Comparison of ENCODE assay signal across 10 cellular contexts in the genomic region with DNA sequence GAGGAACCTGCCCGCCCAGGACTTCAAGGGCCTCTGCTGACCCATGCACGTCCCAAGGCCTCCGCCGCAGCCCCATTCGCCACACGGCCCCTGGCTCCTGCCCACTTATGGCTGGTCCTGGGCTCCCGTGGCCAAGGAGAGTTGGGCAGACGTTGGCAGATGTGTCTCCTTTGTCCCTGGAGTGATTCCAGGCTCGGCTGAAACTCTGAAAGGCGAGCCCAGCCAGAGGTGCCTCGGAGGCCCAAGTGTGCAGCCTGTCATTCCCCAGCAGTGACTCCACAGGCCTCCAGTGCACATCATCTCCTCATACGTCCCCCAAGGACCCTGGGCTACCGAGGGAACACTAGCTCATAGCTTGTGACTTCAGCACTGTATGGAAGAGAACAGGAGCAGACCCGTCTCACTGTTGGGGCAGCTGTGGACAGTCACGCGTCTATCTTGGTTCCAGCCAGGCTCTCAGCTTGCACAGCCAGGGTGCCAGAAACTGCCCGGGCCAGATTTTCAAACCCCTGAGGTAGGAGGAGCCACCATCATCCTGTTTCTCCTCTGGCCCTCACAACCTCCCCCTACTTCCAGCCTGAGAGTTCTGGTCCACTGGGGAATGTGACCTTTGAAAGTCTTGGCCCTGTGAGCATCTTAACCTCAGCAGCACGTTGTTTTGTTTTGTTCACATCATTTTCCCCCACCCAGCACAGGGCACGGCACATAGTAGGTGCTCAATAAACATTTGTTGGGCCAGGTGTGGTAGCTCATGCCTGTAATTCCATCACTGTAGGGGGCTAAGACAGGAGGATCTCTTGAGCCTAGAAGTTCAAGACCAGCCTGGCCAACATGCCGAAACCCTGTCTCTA. TPM values are rescaled to one million over a fixed set of nuclear protein-coding genes. Genes with fewer than 3 reads are reported as not detected.
DNase-seq lines count a peak whose midpoint lies in the region; ATAC-seq, FAIRE-seq and TF ChIP-seq lines count a peak whose summit lies in the region.
"Had no signal": no experiment of that assay in that cellular context is flagged by ENCODE, and none has a peak within 500 bp of the region (broad histone marks: within the 10 kb centered on the region; RNA-seq: fewer than 3 reads in every experiment).

No MANE protein-coding gene starts in this region.

- H3K27ac ChIP-seq in K562 (ENCODE audit: extremely low read depth, low read depth, low read length) (no peak overlapping the region), left lung (peak overlapping the region; percentile 85 to 95), substantia nigra (ENCODE audit: low read depth, low read length, poor library complexity, severe bottlenecking) (peak overlapping the region; percentile 97)

- H3K9me3 ChIP-seq in K562 (replicated peaks; ENCODE audit: control insufficient read depth, insufficient read depth, low read depth, low read length) (no peaks in the 10 kb centered on the region), left lung (no peaks in the 10 kb centered on the region)

- TF ChIP-seq RAD21 in K562 (CRISPR knock-in tag; conservative IDR thresholded peaks at IDR 0.05 in 1 of 2, IDR thresholded peaks at IDR 0.05 in 1 of 2): no peak

- 80% methylated on average over 20 of the region's 20 CpGs for WGBS in K562 (ENCODE audit: insufficient coverage, low coverage, missing lambda C conversion rate)

- H3K36me3 Mint-ChIP-seq in activated CD4-positive, alpha-beta T cell treated with anti-CD3 and anti-CD28 coated beads for 36 hours (ENCODE audit: low read depth): no peaks in the 10 kb centered on the region

- no peak for ATAC-seq in K562
- peak; percentile 11 for ATAC-seq in left lung
- ATAC-seq in stimulated activated naive CD8-positive, alpha-beta T cell treated with anti-CD3 and anti-CD28 coated beads, Interleukin-15, Interleukin-2, amounts not matched to agents 100 U/mL and 50 U/mL, for 24 hours: no peak
- ATAC-seq in activated CD4-positive, alpha-beta T cell treated with anti-CD3 and anti-CD28 coated beads for 36 hours: no peak
- no peak for ATAC-seq in GM18505 (IDR thresholded peaks at IDR 0.05; ENCODE audit: unreplicated experiment)

- POLR2A ChIA-PET in K562 (lab: Yijun Ruan, JAX): interaction anchor here (0.6 to 1.1 kb wide), 3 partner anchors 34 to 60 kb away, joined by 3 to 5 read pairs (median 3); no protein-coding TSS in a partner anchor
- POLR2A ChIA-PET in activated CD4-positive, alpha-beta T cell treated with anti-CD3 and anti-CD28 coated beads for 36 hours (lab: Charles Lee): no interaction called here

- peak; percentile 70 for DNase-seq in LHCN-M2 (ENCODE audit: low read depth)
- no peak for DNase-seq in K562 (ENCODE audit: extremely low read depth in 1 of 4, low spot score in 3 of 4)
- DNase-seq in left lung: no peak
- peak in 16 of 49 donors; percentile 49 to 89 (median 74) for DNase-seq in substantia nigra (lab: John Stamatoyannopoulos, UW)
- DNase-seq in stimulated activated naive CD8-positive, alpha-beta T cell treated with anti-CD3 and anti-CD28 coated beads, Interleukin-15, Interleukin-2, amounts not matched to agents 100 U/mL and 50 U/mL, for 24 hours: no peak
- DNase-seq in stimulated activated CD4-positive, alpha-beta T cell treated with anti-CD3 and anti-CD28 coated beads, Interleukin-12 subunit alpha, Interleukin-12 subunit beta, amount 100 ng/mL, for 4 hours: no peak
- DNase-seq in activated CD4-positive, alpha-beta T cell treated with anti-CD3 and anti-CD28 coated beads for 36 hours: no peak
- DNase-seq: activated T-cell treated with anti-CD3 and anti-CD28 coated beads, Interleukin-2, amount 50 U/mL, for 4 hours had no signal

- H3K4me3 Mint-ChIP-seq in activated CD4-positive, alpha-beta T cell treated with anti-CD3 and anti-CD28 coated beads for 36 hours: no peak overlapping the region
- H3K4me3 Mint-ChIP-seq: activated T-cell treated with anti-CD3 and anti-CD28 coated beads, Interleukin-2, amount 50 U/mL, for 4 hours; stimulated activated naive CD8-positive, alpha-beta T cell treated with anti-CD3 and anti-CD28 coated beads, Interleukin-15, Interleukin-2, amounts not matched to agents 100 ng/mL and 50 ng/mL, for 24 hours had no signal

- no peaks in the 10 kb centered on the region for H4K20me1 ChIP-seq in K562 (replicated peaks; ENCODE audit: control insufficient read depth, insufficient read depth, low read length)

- CTCF ChIA-PET in K562 (lab: Yijun Ruan, JAX; ENCODE audit: low intra/inter-chr PET ratio): no interaction called here
- CTCF ChIA-PET in activated CD4-positive, alpha-beta T cell treated with anti-CD3 and anti-CD28 coated beads for 36 hours (lab: Charles Lee): interaction anchor here (0.8 kb wide), 1 partner anchor 57 kb away, joined by 3 read pairs; no protein-coding TSS in a partner anchor

- no peaks in the 10 kb centered on the region for H3K36me3 ChIP-seq in K562 (ENCODE audit: control insufficient read depth, insufficient read depth, low read length)
- H3K36me3 ChIP-seq in left lung: no peaks in the 10 kb centered on the region

- BruUV-seq in K562 (replicated peaks; lab: Mats Ljungman, UMichigan): no TSS peak

- TF ChIP-seq CTCF in K562 (IDR thresholded peaks at IDR 0.05 in 2 of 3, conservative IDR thresholded peaks at IDR 0.05 in 1 of 3; ENCODE audit: insufficient read depth in 2 of 3, low read depth in 1 of 3, low read length in 3 of 3) (no peak), left lung (IDR thresholded peaks at IDR 0.05) (no peak)

- no peak for TF ChIP-seq EP300 in K562 (IDR thresholded peaks at IDR 0.05; ENCODE audit: low read length)

- no peaks in the 10 kb centered on the region for H3K27me3 Mint-ChIP-seq in activated CD4-positive, alpha-beta T cell treated with anti-CD3 and anti-CD28 coated beads for 36 hours
- H3K27me3 Mint-ChIP-seq: stimulated activated naive CD8-positive, alpha-beta T cell treated with anti-CD3 and anti-CD28 coated beads, Interleukin-15, Interleukin-2, amounts not matched to agents 100 ng/mL and 50 ng/mL, for 24 hours had no signal

- no peaks in the 10 kb centered on the region for H3K9me1 ChIP-seq in K562 (ENCODE audit: control insufficient read depth, insufficient read depth, low read length)

- H3K9ac ChIP-seq in K562 (ENCODE audit: insufficient read depth in 1 of 2, low read depth in 2 of 2, low read length in 2 of 2): peak overlapping the region in 1 of 2 experiments; percentile 45; a peak in 2 of 4 replicates

- in situ Hi-C loops in K562 (cut with MboI): no loop called here

- 0 out of 2 replicates have a peak overlapping the region, but pooled peaks have one; percentile 80 for H2AFZ ChIP-seq in K562 (ENCODE audit: low read depth, low read length)

- no peaks in the 10 kb centered on the region for H3K79me2 ChIP-seq in K562 (ENCODE audit: control insufficient read depth, insufficient read depth, low read length)

- H3K27ac Mint-ChIP-seq in activated CD4-positive, alpha-beta T cell treated with anti-CD3 and anti-CD28 coated beads for 36 hours: no peak overlapping the region
- H3K27ac Mint-ChIP-seq: stimulated activated naive CD8-positive, alpha-beta T cell treated with anti-CD3 and anti-CD28 coated beads, Interleukin-15, Interleukin-2, amounts not matched to agents 100 ng/mL and 50 ng/mL, for 24 hours had no signal

- H3K4me3 ChIP-seq in K562 (no peak overlapping the region), left lung (peak overlapping the region in 1 of 2 donors; percentile 14)

- no peaks in the 10 kb centered on the region for H3K27me3 ChIP-seq in K562 (ENCODE audit: control insufficient read depth in 2 of 2, insufficient read depth in 2 of 2, low read length in 2 of 2)
- no peaks in the 10 kb centered on the region for H3K27me3 ChIP-seq in left lung

- peaks cover 8 to 31% of the 10 kb centered on the region in 2 experiments; a peak in 4 of 5 replicates for H3K4me1 ChIP-seq in K562 (replicated peaks in 1 of 2; ENCODE audit: control insufficient read depth in 2 of 2, insufficient read depth in 2 of 2, low read length in 2 of 2)
- peaks cover 27 to 79% of the 10 kb centered on the region in 2 donors for H3K4me1 ChIP-seq in left lung

- H3K4me2 ChIP-seq in K562 (ENCODE audit: insufficient read depth, low read length): no peak overlapping the region

- no peaks in the 10 kb centered on the region for H3K9me3 Mint-ChIP-seq in activated CD4-positive, alpha-beta T cell treated with anti-CD3 and anti-CD28 coated beads for 36 hours (ENCODE audit: low read depth)
- H3K9me3 Mint-ChIP-seq: activated T-cell treated with anti-CD3 and anti-CD28 coated beads, Interleukin-2, amount 50 U/mL, for 4 hours; stimulated activated naive CD8-positive, alpha-beta T cell treated with anti-CD3 and anti-CD28 coated beads, Interleukin-15, Interleukin-2, amounts not matched to agents 100 ng/mL and 50 ng/mL, for 24 hours had no signal

- TF ChIP-seq POLR2A in K562 (conservative IDR thresholded peaks at IDR 0.05) (no peak), GM18505 (IDR thresholded peaks at IDR 0.05; ENCODE audit: borderline replicate concordance, extremely low read depth, insufficient read depth, insufficient read length) (no peak)

- H3K4me1 Mint-ChIP-seq in activated CD4-positive, alpha-beta T cell treated with anti-CD3 and anti-CD28 coated beads for 36 hours: peaks cover 6% of the 10 kb centered on the region

- intact Hi-C loops in K562 (cut with micrococcal nuclease): no loop called here
- intact Hi-C loops in left lung (cut with DNase I): no loop called here
- intact Hi-C loops in activated CD4-positive, alpha-beta T cell treated with anti-CD3 and anti-CD28 coated beads for 36 hours (cut with DNase I, micrococcal nuclease): no loop called here

- no peak for FAIRE-seq in K562 (lab: Jason Lieb, UNC)

RNA-seq across cellular contexts. Expression of a gene that starts 50.2 kb away (rescaled TPM):
- total RNA-seq in LHCN-M2 (2014; rRNA removed): 221 and 262 TPM in 2 replicates
- 214 TPM for polyA plus RNA-seq in LHCN-M2 (2012)
- 38.7 and 60.7 TPM in 2 replicates for total RNA-seq in K562 (2011; cell fraction: chromatin; rRNA removed; ENCODE audit: low replicate concordance)
- 47.8 and 50.5 TPM in 2 replicates for total RNA-seq in K562 (2011; cell fraction: nucleolus; rRNA removed)
- 58.6 and 80.4 TPM in 2 replicates for total RNA-seq in K562 (2011; cell fraction: nucleoplasm; rRNA removed)
- 164 and 210 TPM in 2 replicates for total RNA-seq in K562 (2014; rRNA removed)
- total RNA-seq in K562 (2014; rRNA removed; fragmentation: Illumina TruSeq; extraction: Trizol): 234 and 271 TPM in 2 replicates
- total RNA-seq in K562 (2015; rRNA removed; fragmentation: Illumina TruSeq; extraction: Trizol): 279 and 288 TPM in 2 replicates
- 258 and 274 TPM in 2 replicates for total RNA-seq in K562 (2021)
- 318 and 452 TPM in 2 replicates for polyA plus RNA-seq in K562 (2011; rRNA removed)
- 167 and 229 TPM in 2 replicates for polyA plus RNA-seq in K562 (2011; cell fraction: cytosol; rRNA removed)
- 54.4 and 95.7 TPM in 2 replicates for polyA plus RNA-seq in K562 (2011; cell fraction: nucleus; rRNA removed)
- polyA plus RNA-seq in K562 (2012): 203 and 288 TPM in 2 replicates
- polyA plus RNA-seq in K562 (2014; fragmentation: Illumina TruSeq; extraction: Trizol): 292 and 301 TPM in 2 replicates
- polyA plus RNA-seq in K562 (2014; fragmentation: Nextera tagmentation; extraction: Ambion mirVana): 100 to 1,000 TPM; 922 to 952 TPM
- polyA plus RNA-seq in K562 (2014; rRNA removed): 274 and 283 TPM in 2 replicates
- 166 and 169 TPM in 2 replicates for polyA minus RNA-seq in K562 (2011; rRNA and poly(A)+ RNA removed)
- 78.1 and 98.1 TPM in 2 replicates for polyA minus RNA-seq in K562 (2011; cell fraction: cytosol; rRNA and poly(A)+ RNA removed)
- 17.6 and 42.8 TPM in 2 replicates for polyA minus RNA-seq in K562 (2011; cell fraction: nucleus; rRNA and poly(A)+ RNA removed)
- 100 to 1,000 TPM; 139 to 258 TPM for total RNA-seq in left lung
- 100 to 1,000 TPM; 374 to 425 TPM for total RNA-seq in activated CD4-positive, alpha-beta T cell treated with anti-CD3 and anti-CD28 coated beads for 36 hours
